ENCODE assay signal across 9 cellular contexts in the genomic region with DNA sequence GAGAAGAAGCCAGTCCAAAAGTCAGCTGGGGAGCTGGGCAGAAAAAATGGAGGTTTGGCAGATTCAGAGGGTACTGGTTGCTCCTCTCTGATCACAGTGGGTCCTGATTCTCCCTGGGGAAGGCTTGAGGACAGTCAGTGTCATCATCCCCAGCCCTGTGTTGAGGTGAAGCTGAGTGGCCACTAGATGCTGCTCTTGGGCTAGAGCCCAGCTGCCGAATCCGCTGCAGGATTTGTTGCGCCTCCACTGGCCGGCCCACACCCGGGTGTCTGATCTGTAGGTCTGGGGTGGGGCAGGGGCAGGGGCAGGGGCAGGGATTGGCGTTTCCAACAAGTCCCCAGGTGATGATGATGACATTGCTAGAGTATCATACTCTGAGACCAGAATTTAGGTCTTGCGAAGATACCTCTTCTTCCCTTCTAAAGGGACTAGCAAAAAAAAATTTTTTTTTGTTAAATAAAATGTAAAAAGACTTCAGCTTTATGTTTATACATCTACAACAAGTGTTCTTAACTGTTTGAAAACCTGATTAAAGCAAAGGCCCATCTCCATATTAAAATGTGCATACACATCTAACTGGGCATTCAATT.
DNase-seq lines count a peak whose midpoint lies in the region; ATAC-seq, FAIRE-seq and TF ChIP-seq lines count a peak whose summit lies in the region.
"Had no signal": no experiment of that assay in that cellular context is flagged by ENCODE, and none has a peak within 500 bp of the region (broad histone marks: within the 10 kb centered on the region; RNA-seq: fewer than 3 reads in every experiment).

No MANE protein-coding gene starts in this region.

- peak; percentile 96 for TF ChIP-seq CTCF in bronchial epithelial cell (IDR thresholded peaks at IDR 0.05; ENCODE audit: insufficient read depth, low read length, severe bottlenecking)
- no peak for TF ChIP-seq CTCF in lower leg skin (IDR thresholded peaks at IDR 0.05)

- DNase-seq in stimulated activated naive CD8-positive, alpha-beta T cell treated with anti-CD3 and anti-CD28 coated beads, Interleukin-15, amount 100 ng/mL, for 72 hours = peak in 1 of 2 donors; percentile 26
- DNase-seq in stimulated activated naive CD8-positive, alpha-beta T cell treated with anti-CD3 and anti-CD28 coated beads, Interleukin-15, Interleukin-2, amounts not matched to agents 100 U/mL and 50 U/mL, for 24 hours = no peak
- DNase-seq in NCI-H526 treated with DMSO at 0.1 percent for 48 hours (lab: John Stamatoyannopoulos, UW) (peak; percentile 9), bronchial epithelial cell (ENCODE audit: low read depth) (peak; percentile 58), left lobe of liver (ENCODE audit: low spot score) (no peak), lower leg skin (ENCODE audit: low spot score in 2 of 2) (no peak)

- WGBS in lower leg skin, 2 donors = 39% methylated on average over 3 to 7 of the region's 7 CpGs

- no peak for FAIRE-seq in bronchial epithelial cell (lab: Jason Lieb, UNC)

- no peak for TF ChIP-seq POLR2A in lower leg skin (IDR thresholded peaks at IDR 0.05)

- H3K27ac Mint-ChIP-seq in stimulated activated naive CD8-positive, alpha-beta T cell treated with anti-CD3 and anti-CD28 coated beads, Interleukin-15, amount 100 ng/mL, for 72 hours = no peak overlapping the region

- H3K27me3 Mint-ChIP-seq in stimulated activated naive CD8-positive, alpha-beta T cell treated with anti-CD3 and anti-CD28 coated beads, Interleukin-15, amount 100 ng/mL, for 72 hours = no peaks in the 10 kb centered on the region
- H3K27me3 Mint-ChIP-seq: central memory CD8-positive, alpha-beta T cell had no signal

- ATAC-seq in stimulated activated naive CD8-positive, alpha-beta T cell treated with anti-CD3 and anti-CD28 coated beads, Interleukin-15, amount 100 ng/mL, for 72 hours = peak; percentile 63
- no peak for ATAC-seq in stimulated activated naive CD8-positive, alpha-beta T cell treated with anti-CD3 and anti-CD28 coated beads, Interleukin-15, Interleukin-2, amounts not matched to agents 100 U/mL and 50 U/mL, for 24 hours
- ATAC-seq in left lobe of liver = peak; percentile 63
- no peak for ATAC-seq in GM21360 (IDR thresholded peaks at IDR 0.05; ENCODE audit: unreplicated experiment)
- ATAC-seq in GM21737 (IDR thresholded peaks at IDR 0.05; ENCODE audit: unreplicated experiment) = no peak

- H3K4me3 Mint-ChIP-seq in stimulated activated naive CD8-positive, alpha-beta T cell treated with anti-CD3 and anti-CD28 coated beads, Interleukin-15, amount 100 ng/mL, for 72 hours = no peak overlapping the region
- H3K4me3 Mint-ChIP-seq: central memory CD8-positive, alpha-beta T cell had no signal

- H3K36me3 ChIP-seq in bronchial epithelial cell (ENCODE audit: control insufficient read depth, insufficient read depth, low read length) = peaks cover 1% of the 10 kb centered on the region

- intact Hi-C loops in lower leg skin (cut with DNase I; ENCODE audit: low total_unique reads) = loop anchor here (5.0 kb wide), 2 partner anchors 125 to 150 kb away; a partner anchor contains a TSS

- H3K9me3 Mint-ChIP-seq in stimulated activated naive CD8-positive, alpha-beta T cell treated with anti-CD3 and anti-CD28 coated beads, Interleukin-15, amount 100 ng/mL, for 72 hours = no peaks in the 10 kb centered on the region
- H3K9me3 Mint-ChIP-seq: central memory CD8-positive, alpha-beta T cell had no signal

- H3K4me1 Mint-ChIP-seq in stimulated activated naive CD8-positive, alpha-beta T cell treated with anti-CD3 and anti-CD28 coated beads, Interleukin-15, amount 100 ng/mL, for 72 hours = no peaks in the 10 kb centered on the region
- H3K4me1 Mint-ChIP-seq: central memory CD8-positive, alpha-beta T cell had no signal

- H3K27me3 ChIP-seq in bronchial epithelial cell (ENCODE audit: control insufficient read depth, insufficient read depth, low read length) = no peaks in the 10 kb centered on the region

- no peak overlapping the region for H3K4me3 ChIP-seq in bronchial epithelial cell (ENCODE audit: low read depth, low read length)
- no peak overlapping the region for H3K4me3 ChIP-seq in lower leg skin (ENCODE audit: low read depth, poor library complexity, severe bottlenecking)

Comparison
In these comparisons a context has a peak if more than half of its experiments do, and no peak if none do; other contexts are left out.
1. ATAC-seq: peak in stimulated activated naive CD8-positive, alpha-beta T cell treated with anti-CD3 and anti-CD28 coated beads, Interleukin-15, amount 100 ng/mL, for 72 hours (single experiment) and left lobe of liver (single experiment); none in stimulated activated naive CD8-positive, alpha-beta T cell treated with anti-CD3 and anti-CD28 coated beads, Interleukin-15, Interleukin-2, amounts not matched to agents 100 U/mL and 50 U/mL, for 24 hours (single experiment), GM21360 (single experiment) and GM21737 (single experiment).
2. DNase-seq: peak in NCI-H526 treated with DMSO at 0.1 percent for 48 hours (single experiment) and bronchial epithelial cell (single experiment); none in stimulated activated naive CD8-positive, alpha-beta T cell treated with anti-CD3 and anti-CD28 coated beads, Interleukin-15, Interleukin-2, amounts not matched to agents 100 U/mL and 50 U/mL, for 24 hours (single experiment), left lobe of liver (single experiment) and lower leg skin (0 of 2).